9 cellular contexts compared by ENCODE assay signal in the genomic region with DNA sequence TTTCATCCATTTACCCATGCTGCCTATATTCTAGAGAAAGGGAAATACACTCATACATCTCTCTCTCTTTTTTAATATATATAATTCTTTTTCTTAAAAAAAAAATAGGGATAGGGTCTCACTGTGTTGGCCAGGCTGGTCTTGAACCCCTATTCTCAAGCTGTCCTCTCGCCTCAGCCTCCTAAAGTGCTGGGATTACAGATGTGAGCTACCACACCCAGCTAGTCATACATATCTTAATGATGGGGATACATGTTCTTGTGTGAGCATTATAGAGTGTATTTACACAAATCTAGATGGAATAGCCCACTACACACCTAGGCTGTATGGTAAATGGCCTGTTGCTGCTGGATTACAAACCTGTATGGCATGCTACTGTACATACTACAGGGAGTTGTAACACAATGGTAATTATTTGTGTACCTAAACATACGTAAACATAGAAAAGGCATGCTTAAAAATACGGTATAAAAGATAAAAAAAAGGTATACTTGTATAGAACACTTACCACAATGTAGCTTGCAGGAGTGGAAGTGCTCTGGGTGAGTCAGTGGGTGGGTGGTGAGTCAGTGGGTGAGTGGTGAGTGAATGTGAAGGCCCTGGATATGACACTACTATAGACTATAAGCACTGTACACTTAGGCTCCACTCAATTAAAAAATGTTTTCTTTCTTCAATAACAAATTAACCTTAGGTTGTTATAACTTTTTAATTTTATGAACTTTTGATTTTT.
DNase-seq lines count a peak whose midpoint lies in the region; ATAC-seq and TF ChIP-seq lines count a peak whose summit lies in the region.
"Had no signal": no experiment of that assay in that cellular context is flagged by ENCODE, and none has a peak within 500 bp of the region (broad histone marks: within the 10 kb centered on the region; RNA-seq: fewer than 3 reads in every experiment).

No MANE protein-coding gene starts in this region.

- H3K79me2 ChIP-seq in PC-3 (ENCODE audit: low read length) (no peaks in the 10 kb centered on the region), MM.1S (ENCODE audit: low read length) (no peaks in the 10 kb centered on the region)

- H3K9ac ChIP-seq in PC-3 (ENCODE audit: low read length): no peak overlapping the region
- H3K9ac ChIP-seq in MM.1S (ENCODE audit: low read length): no peak overlapping the region

- H3F3A ChIP-seq in PC-3 (ENCODE audit: low read length, unreplicated experiment) (no peaks in the 10 kb centered on the region), MM.1S (ENCODE audit: insufficient read depth, low read length) (no peaks in the 10 kb centered on the region)

- H3K4me2 ChIP-seq in PC-3 (ENCODE audit: low read length) (peak overlapping the region; percentile 53), MM.1S (ENCODE audit: low read depth, low read length) (no peak overlapping the region)

- TF ChIP-seq CTCF in PC-3 (conservative IDR thresholded peaks at IDR 0.05; ENCODE audit: low read depth, low read length) (no peak), MM.1S (IDR thresholded peaks at IDR 0.05; ENCODE audit: low read length) (no peak)

- H3K36me3 Mint-ChIP-seq in activated naive CD8-positive, alpha-beta T cell treated with anti-CD3 and anti-CD28 coated beads, Interleukin-2, amount 10 ng/mL, durations not matched to agents 7 days and 5 days: peaks cover 1% of the 10 kb centered on the region

- peaks cover 6% of the 10 kb centered on the region for H3K4me1 Mint-ChIP-seq in activated naive CD8-positive, alpha-beta T cell treated with anti-CD3 and anti-CD28 coated beads, Interleukin-2, amount 10 ng/mL, durations not matched to agents 7 days and 5 days

- no peak overlapping the region for H3K4me3 Mint-ChIP-seq in activated naive CD8-positive, alpha-beta T cell treated with anti-CD3 and anti-CD28 coated beads, Interleukin-2, amount 10 ng/mL, durations not matched to agents 7 days and 5 days
- H3K4me3 Mint-ChIP-seq: T-helper 17 cell had no signal

- POLR2A ChIA-PET in PC-3 (lab: Charles Lee; ENCODE audit: unreplicated experiment): interaction anchor here (0.5 kb wide), 1 partner anchor 1026 kb away, joined by 4 read pairs; no protein-coding TSS in a partner anchor
- POLR2A ChIA-PET in activated naive CD8-positive, alpha-beta T cell treated with anti-CD3 and anti-CD28 coated beads, Interleukin-2, amount 10 ng/mL, durations not matched to agents 7 days and 5 days (lab: Charles Lee): no interaction called here

- no peaks in the 10 kb centered on the region for H3K36me3 ChIP-seq in PC-3 (ENCODE audit: low read depth, low read length)
- H3K36me3 ChIP-seq in MM.1S (replicated peaks; ENCODE audit: insufficient read depth, low read length): no peaks in the 10 kb centered on the region

- H3K27me3 ChIP-seq in PC-3 (ENCODE audit: low read length): no peaks in the 10 kb centered on the region
- H3K27me3 ChIP-seq in MM.1S (replicated peaks; ENCODE audit: insufficient read depth, low read length): no peaks in the 10 kb centered on the region

- peak; percentile 38 for DNase-seq in AG08395 (ENCODE audit: low spot score)
- DNase-seq in PC-3: peak; percentile 77
- DNase-seq in activated naive CD8-positive, alpha-beta T cell treated with anti-CD3 and anti-CD28 coated beads, Interleukin-2, amount 10 ng/mL, durations not matched to agents 7 days and 5 days: no peak
- peak; percentile 26 for DNase-seq in pulmonary artery endothelial cell (ENCODE audit: low read depth, low spot score)
- no peak for DNase-seq in MM.1S
- DNase-seq in pons (ENCODE audit: low spot score): no peak
- DNase-seq: T-helper 17 cell had no signal

- peak; percentile 100 for ATAC-seq in PC-3
- ATAC-seq in activated naive CD8-positive, alpha-beta T cell treated with anti-CD3 and anti-CD28 coated beads, Interleukin-2, amount 10 ng/mL, durations not matched to agents 7 days and 5 days (ENCODE audit: low read depth): peak; percentile 58
- ATAC-seq in GM18868 (IDR thresholded peaks at IDR 0.05; ENCODE audit: unreplicated experiment): no peak
- ATAC-seq in HG03469 (IDR thresholded peaks at IDR 0.05; ENCODE audit: unreplicated experiment): no peak
- ATAC-seq: T-helper 17 cell had no signal

- H3K9me3 ChIP-seq in PC-3 (ENCODE audit: low read length) (no peaks in the 10 kb centered on the region), MM.1S (replicated peaks; ENCODE audit: insufficient read depth, low read length) (no peaks in the 10 kb centered on the region)

- H3K27me3 Mint-ChIP-seq in activated naive CD8-positive, alpha-beta T cell treated with anti-CD3 and anti-CD28 coated beads, Interleukin-2, amount 10 ng/mL, durations not matched to agents 7 days and 5 days: no peaks in the 10 kb centered on the region
- H3K27me3 Mint-ChIP-seq: T-helper 17 cell had no signal

- H3K27ac ChIP-seq in PC-3 (ENCODE audit: low read length) (peak overlapping the region; percentile 50; the same call in 1 of the 2 replicates), MM.1S (ENCODE audit: low read length) (no peak overlapping the region)

- H3K9me3 Mint-ChIP-seq in activated naive CD8-positive, alpha-beta T cell treated with anti-CD3 and anti-CD28 coated beads, Interleukin-2, amount 10 ng/mL, durations not matched to agents 7 days and 5 days: no peaks in the 10 kb centered on the region

- peaks cover 9% of the 10 kb centered on the region for H3K4me1 ChIP-seq in PC-3 (ENCODE audit: insufficient read depth, low read length)
- no peaks in the 10 kb centered on the region for H3K4me1 ChIP-seq in MM.1S (ENCODE audit: low read length)

- H4K20me1 ChIP-seq in PC-3 (ENCODE audit: low read length) (no peaks in the 10 kb centered on the region), MM.1S (ENCODE audit: insufficient read depth, low read length) (no peaks in the 10 kb centered on the region)

- H3K9me2 ChIP-seq in PC-3 (replicated peaks; ENCODE audit: low read length) (no peaks in the 10 kb centered on the region), MM.1S (replicated peaks; ENCODE audit: insufficient read depth, low read length) (no peaks in the 10 kb centered on the region)

- H2AFZ ChIP-seq in PC-3 (ENCODE audit: low read length) (no peak overlapping the region), MM.1S (ENCODE audit: low read length) (no peak overlapping the region)

- H3K27ac Mint-ChIP-seq in activated naive CD8-positive, alpha-beta T cell treated with anti-CD3 and anti-CD28 coated beads, Interleukin-2, amount 10 ng/mL, durations not matched to agents 7 days and 5 days: no peak overlapping the region
- H3K27ac Mint-ChIP-seq: T-helper 17 cell had no signal

- CTCF ChIA-PET in PC-3 (lab: Charles Lee): interaction anchor here (0.6 to 1.0 kb wide), 2 partner anchors 73 to 259 kb away, joined by 4 to 5 read pairs; partner anchors contain the start of gene IVNS1ABP

- BruUV-seq in PC-3 (replicated peaks; lab: Mats Ljungman, UMichigan): no TSS peak

- no peak overlapping the region for H3K4me3 ChIP-seq in PC-3 (ENCODE audit: low read length)
- H3K4me3 ChIP-seq in MM.1S (ENCODE audit: low read length): no peak overlapping the region

- intact Hi-C loops in PC-3 (cut with micrococcal nuclease): loop anchor here (1.0 to 5.0 kb wide), 2 partner anchors 37 to 68 kb away; no protein-coding TSS in a partner anchor

Comparison
In these comparisons a context has a peak if more than half of its experiments do, and no peak if none do; other contexts are left out.
1. DNase-seq: peak in AG08395 (single experiment), PC-3 (single experiment) and pulmonary artery endothelial cell (single experiment); none in activated naive CD8-positive, alpha-beta T cell treated with anti-CD3 and anti-CD28 coated beads, Interleukin-2, amount 10 ng/mL, durations not matched to agents 7 days and 5 days (single experiment), MM.1S (single experiment) and pons (single experiment).
2. ATAC-seq: peak in PC-3 (single experiment) and activated naive CD8-positive, alpha-beta T cell treated with anti-CD3 and anti-CD28 coated beads, Interleukin-2, amount 10 ng/mL, durations not matched to agents 7 days and 5 days (single experiment); none in GM18868 (single experiment) and HG03469 (single experiment).